9 cellular contexts compared by ENCODE assay signal in the genomic region with DNA sequence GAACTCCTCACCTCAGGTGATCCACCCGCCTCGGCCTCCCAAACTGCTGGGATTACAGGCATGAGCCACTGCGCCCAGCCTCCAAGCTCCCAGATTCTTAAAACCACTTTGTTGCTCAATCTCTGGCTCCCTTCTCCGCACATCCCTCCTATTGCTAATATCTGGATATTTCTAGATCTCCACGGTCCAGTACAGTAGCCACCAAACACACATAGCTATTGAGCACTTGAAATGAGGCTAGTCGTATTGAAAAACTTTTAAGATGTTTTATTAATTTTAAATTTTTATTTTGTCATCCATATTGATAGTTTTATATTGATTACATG. TPM values are rescaled to one million over a fixed set of nuclear protein-coding genes. Genes with fewer than 3 reads are reported as not detected.
"Had no signal": no experiment of that assay in that cellular context is flagged by ENCODE, and none has a peak within 500 bp of the region (broad histone marks: within the 10 kb centered on the region; RNA-seq: fewer than 3 reads in every experiment).

No MANE protein-coding gene starts in this region.

- H3K27ac ChIP-seq: SK-N-MC had no signal

- H3K36me3 Mint-ChIP-seq: activated naive CD4-positive, alpha-beta T cell treated with anti-CD3 and anti-CD28 coated beads, Interleukin-2, amount 50 U/mL, for 24 hours; WTC11 had no signal

- H3K36me3 ChIP-seq: ascending aorta had no signal

- H3K9me3 ChIP-seq: ascending aorta, body of pancreas had no signal

- H3K4me3 Mint-ChIP-seq: activated CD8-positive, alpha-beta T cell treated with anti-CD3 and anti-CD28 coated beads, Interleukin-2, amount 10 ng/mL, durations not matched to agents 7 days and 5 days; activated naive CD4-positive, alpha-beta T cell treated with anti-CD3 and anti-CD28 coated beads, Interleukin-2, amount 50 U/mL, for 24 hours; activated T-helper 1 cell treated with anti-CD3 and anti-CD28 coated beads, Interleukin-12 subunit alpha, Interleukin-12 subunit beta, Interleukin-2, Interleukin-4 antibody, amounts not matched to agents 30 ng/mL and 10 ng/mL and 1 ng/mL, durations not matched to agents 14 hours and 24 hours and 36 hours; central memory CD8-positive, alpha-beta T cell; T-helper 1 cell treated with Interleukin-12 subunit alpha and Interleukin-12 subunit beta and Interleukin-4 antibody, amounts not matched to agents 30 μg/mL and 1 μg/mL, for 36 hours; WTC11 had no signal

- H3K27me3 ChIP-seq: ascending aorta, body of pancreas had no signal

- H3K4me3 ChIP-seq: ascending aorta, body of pancreas, SK-N-MC had no signal

- H3K9me3 Mint-ChIP-seq: activated naive CD4-positive, alpha-beta T cell treated with anti-CD3 and anti-CD28 coated beads, Interleukin-2, amount 50 U/mL, for 24 hours; activated T-helper 1 cell treated with anti-CD3 and anti-CD28 coated beads, Interleukin-12 subunit alpha, Interleukin-12 subunit beta, Interleukin-2, Interleukin-4 antibody, amounts not matched to agents 30 ng/mL and 10 ng/mL and 1 ng/mL, durations not matched to agents 14 hours and 24 hours and 36 hours; central memory CD8-positive, alpha-beta T cell; T-helper 1 cell treated with Interleukin-12 subunit alpha and Interleukin-12 subunit beta and Interleukin-4 antibody, amounts not matched to agents 30 μg/mL and 1 μg/mL, for 36 hours; WTC11 had no signal

- H3K27me3 Mint-ChIP-seq: activated naive CD4-positive, alpha-beta T cell treated with anti-CD3 and anti-CD28 coated beads, Interleukin-2, amount 50 U/mL, for 24 hours; central memory CD8-positive, alpha-beta T cell had no signal

RNA-seq across cellular contexts. Expression of a gene that starts 44.3 kb away (rescaled TPM):
- total RNA-seq: activated CD8-positive, alpha-beta T cell treated with anti-CD3 and anti-CD28 coated beads, Interleukin-2, amount 10 ng/mL, durations not matched to agents 7 days and 5 days; activated T-helper 1 cell treated with anti-CD3 and anti-CD28 coated beads, Interleukin-12 subunit alpha, Interleukin-12 subunit beta, Interleukin-2, Interleukin-4 antibody, amounts not matched to agents 30 ng/mL and 10 ng/mL and 1 ng/mL, durations not matched to agents 14 hours and 24 hours and 36 hours; ascending aorta; WTC11 had no signal
